9 cellular contexts compared by ENCODE assay signal in the genomic region with DNA sequence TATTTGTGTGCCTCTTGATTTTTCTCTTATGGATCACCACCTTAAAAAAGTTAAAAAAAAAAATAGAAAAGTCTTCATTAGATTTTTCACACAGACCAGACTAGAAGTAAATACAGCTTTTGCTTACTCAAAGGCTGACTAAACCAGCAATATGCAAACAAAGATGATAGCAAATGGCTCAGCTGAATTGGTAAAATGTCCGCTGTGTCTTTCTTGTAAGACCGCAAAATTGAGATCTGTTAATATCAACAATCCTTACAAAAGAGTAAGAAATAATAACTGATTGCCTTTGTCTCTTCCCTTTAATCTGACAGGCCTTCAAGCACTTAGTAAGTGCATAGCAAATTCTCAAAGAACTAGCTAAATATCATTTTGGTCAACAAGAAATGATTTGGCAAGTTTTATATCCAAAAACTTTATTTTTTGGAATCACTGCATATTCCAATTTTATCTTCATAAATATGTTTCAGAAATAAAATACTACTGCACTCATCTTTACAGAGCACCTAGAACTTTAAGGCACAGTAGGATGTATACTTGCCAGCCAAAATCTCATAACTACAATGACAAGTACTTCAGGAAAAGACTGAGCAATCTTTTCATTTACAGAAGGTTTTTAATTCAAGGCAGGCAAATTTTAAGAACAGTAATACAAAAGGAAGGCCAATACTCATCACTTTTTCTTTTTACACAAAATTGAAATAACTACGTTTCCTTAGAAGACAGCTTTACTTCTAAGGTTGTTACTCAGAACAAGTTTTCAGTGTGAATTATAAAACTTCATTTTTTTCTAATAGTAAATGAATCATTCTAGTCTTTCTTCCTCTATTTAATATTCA. TPM values are rescaled to one million over a fixed set of nuclear protein-coding genes. Genes with fewer than 3 reads are reported as not detected.
DNase-seq lines count a peak whose midpoint lies in the region; ATAC-seq and TF ChIP-seq lines count a peak whose summit lies in the region.
"Had no signal": no experiment of that assay in that cellular context is flagged by ENCODE, and none has a peak within 500 bp of the region (broad histone marks: within the 10 kb centered on the region; RNA-seq: fewer than 3 reads in every experiment).

No MANE protein-coding gene starts in this region.

- peak overlapping the region; percentile 98 for H3K4me3 Mint-ChIP-seq in activated CD4-positive, alpha-beta T cell treated with anti-CD3 and anti-CD28 coated beads, Interleukin-2, amount 10 ng/mL, durations not matched to agents 7 days and 5 days

- peaks cover 52% of the 10 kb centered on the region for H3K4me1 Mint-ChIP-seq in activated CD4-positive, alpha-beta T cell treated with anti-CD3 and anti-CD28 coated beads, Interleukin-2, amount 10 ng/mL, durations not matched to agents 7 days and 5 days

- peaks cover 3% of the 10 kb centered on the region for H3K9me3 Mint-ChIP-seq in activated CD4-positive, alpha-beta T cell treated with anti-CD3 and anti-CD28 coated beads, Interleukin-2, amount 10 ng/mL, durations not matched to agents 7 days and 5 days

- H3K36me3 ChIP-seq in testis (ENCODE audit: low read depth, missing control alignments): no peaks in the 10 kb centered on the region

- no peak for TF ChIP-seq POLR2A in testis (IDR thresholded peaks at IDR 0.05)

- no peak for ATAC-seq in GM18519 (IDR thresholded peaks at IDR 0.05; ENCODE audit: low FRiP score, unreplicated experiment)

- no peaks in the 10 kb centered on the region for H3K27me3 ChIP-seq in testis

- no peaks in the 10 kb centered on the region for H3K9me3 ChIP-seq in testis

- peaks cover 7% of the 10 kb centered on the region for H3K4me1 ChIP-seq in testis

- CTCF ChIA-PET in activated CD4-positive, alpha-beta T cell treated with anti-CD3 and anti-CD28 coated beads, Interleukin-2, amount 10 ng/mL, durations not matched to agents 7 days and 5 days (lab: Charles Lee): interaction anchor here (0.9 to 2.0 kb wide), 5 partner anchors 9 to 29 kb away, joined by 3 to 9 read pairs (median 4); no protein-coding TSS in a partner anchor

- POLR2A ChIA-PET in activated CD4-positive, alpha-beta T cell treated with anti-CD3 and anti-CD28 coated beads, Interleukin-2, amount 10 ng/mL, durations not matched to agents 7 days and 5 days (lab: Charles Lee): interaction anchor here (1.0 to 2.4 kb wide), 4 partner anchors 13 to 97 kb away, joined by 3 to 15 read pairs (median 6); no protein-coding TSS in a partner anchor

- no peak overlapping the region for H3K4me3 ChIP-seq in testis

- no peaks in the 10 kb centered on the region for H3K27me3 Mint-ChIP-seq in activated CD4-positive, alpha-beta T cell treated with anti-CD3 and anti-CD28 coated beads, Interleukin-2, amount 10 ng/mL, durations not matched to agents 7 days and 5 days

- H3K36me3 Mint-ChIP-seq in activated CD4-positive, alpha-beta T cell treated with anti-CD3 and anti-CD28 coated beads, Interleukin-2, amount 10 ng/mL, durations not matched to agents 7 days and 5 days (ENCODE audit: low read depth): peaks cover 30% of the 10 kb centered on the region

- WGBS in testis, 2 donors: 87 to 88% methylated on average over 3 of the region's 3 CpGs

- TF ChIP-seq CTCF in testis (IDR thresholded peaks at IDR 0.05): no peak

- no peak for DNase-seq in activated CD4-positive, alpha-beta T cell treated with anti-CD3 and anti-CD28 coated beads, Interleukin-2, amount 10 ng/mL, durations not matched to agents 7 days and 5 days
- DNase-seq in activated CD4-positive, alpha-beta T cell treated with anti-CD3 and anti-CD28 coated beads for 48 hours: no peak
- DNase-seq in SW480 (ENCODE audit: low spot score): peak; percentile 19
- peak; percentile 23 for DNase-seq in inferior parietal cortex (ENCODE audit: extremely low spot score)
- DNase-seq in testis: no peak
- DNase-seq in foreskin melanocyte: no peak
- DNase-seq in cerebellar nuclear complex (lab: John Stamatoyannopoulos, UW): no peak

- intact Hi-C loops in testis (cut with DNase I; ENCODE audit: low total_unique reads): no loop called here

- H3K27ac ChIP-seq in testis: peak overlapping the region; percentile 1 to 71
- H3K27ac ChIP-seq: C4-2B had no signal

- peak overlapping the region; percentile 97 for H3K27ac Mint-ChIP-seq in activated CD4-positive, alpha-beta T cell treated with anti-CD3 and anti-CD28 coated beads, Interleukin-2, amount 10 ng/mL, durations not matched to agents 7 days and 5 days

RNA-seq across cellular contexts. Expression of a gene that starts 1.2 kb away (rescaled TPM):
- total RNA-seq in activated CD4-positive, alpha-beta T cell treated with anti-CD3 and anti-CD28 coated beads, Interleukin-2, amount 10 ng/mL, durations not matched to agents 7 days and 5 days: 100 to 1,000 TPM; 125 to 149 TPM
- 10 to 100 TPM; 54.8 to 67.5 TPM for total RNA-seq in testis
- 32.8 TPM for polyA plus RNA-seq in testis (ENCODE audit: insufficient read depth, low read depth, low replicate concordance)

RNA-seq across cellular contexts. Expression of a gene that starts 43.3 kb away (rescaled TPM):
- total RNA-seq in activated CD4-positive, alpha-beta T cell treated with anti-CD3 and anti-CD28 coated beads, Interleukin-2, amount 10 ng/mL, durations not matched to agents 7 days and 5 days: 10 to 100 TPM in 1 of 2 experiments, 1 to 10 TPM in 1; 9.8 to 12.2 TPM
- total RNA-seq in testis: 10 to 100 TPM; 17.9 to 19.8 TPM
- polyA plus RNA-seq in testis (ENCODE audit: insufficient read depth, low read depth, low replicate concordance): 7.0 TPM

Comparison
In these comparisons a context has a peak if more than half of its experiments do, and no peak if none do; other contexts are left out.
1. DNase-seq: peak in SW480 (single experiment) and inferior parietal cortex (single experiment); none in activated CD4-positive, alpha-beta T cell treated with anti-CD3 and anti-CD28 coated beads, Interleukin-2, amount 10 ng/mL, durations not matched to agents 7 days and 5 days (single experiment), activated CD4-positive, alpha-beta T cell treated with anti-CD3 and anti-CD28 coated beads for 48 hours (single experiment), testis (single experiment), foreskin melanocyte (single experiment) and cerebellar nuclear complex (0 of 2).